In genomic region chr12:76866146-76866545, GRCh38 we compare ENCODE assay signal across 1 cellular context.
TF ChIP-seq lines count a peak whose summit lies in the region.

No MANE protein-coding gene starts in this region.

TF ChIP-seq in GM23338, 12 proteins besides CTCF, POLR2A, EP300 and RAD21 (continued from another document):
- TF ChIP-seq ZNF462 (CRISPR knock-in tag; IDR thresholded peaks at IDR 0.05) = no peak
- no peak for TF ChIP-seq EZH2 (IDR thresholded peaks at IDR 0.05; ENCODE audit: low read depth, unreplicated experiment)
- no peak for TF ChIP-seq NANOG (IDR thresholded peaks at IDR 0.05; ENCODE audit: borderline replicate concordance)
- TF ChIP-seq EZH2phosphoT487 (IDR thresholded peaks at IDR 0.05; ENCODE audit: unreplicated experiment) = no peak
